9 cellular contexts compared by ENCODE assay signal in the genomic region with DNA sequence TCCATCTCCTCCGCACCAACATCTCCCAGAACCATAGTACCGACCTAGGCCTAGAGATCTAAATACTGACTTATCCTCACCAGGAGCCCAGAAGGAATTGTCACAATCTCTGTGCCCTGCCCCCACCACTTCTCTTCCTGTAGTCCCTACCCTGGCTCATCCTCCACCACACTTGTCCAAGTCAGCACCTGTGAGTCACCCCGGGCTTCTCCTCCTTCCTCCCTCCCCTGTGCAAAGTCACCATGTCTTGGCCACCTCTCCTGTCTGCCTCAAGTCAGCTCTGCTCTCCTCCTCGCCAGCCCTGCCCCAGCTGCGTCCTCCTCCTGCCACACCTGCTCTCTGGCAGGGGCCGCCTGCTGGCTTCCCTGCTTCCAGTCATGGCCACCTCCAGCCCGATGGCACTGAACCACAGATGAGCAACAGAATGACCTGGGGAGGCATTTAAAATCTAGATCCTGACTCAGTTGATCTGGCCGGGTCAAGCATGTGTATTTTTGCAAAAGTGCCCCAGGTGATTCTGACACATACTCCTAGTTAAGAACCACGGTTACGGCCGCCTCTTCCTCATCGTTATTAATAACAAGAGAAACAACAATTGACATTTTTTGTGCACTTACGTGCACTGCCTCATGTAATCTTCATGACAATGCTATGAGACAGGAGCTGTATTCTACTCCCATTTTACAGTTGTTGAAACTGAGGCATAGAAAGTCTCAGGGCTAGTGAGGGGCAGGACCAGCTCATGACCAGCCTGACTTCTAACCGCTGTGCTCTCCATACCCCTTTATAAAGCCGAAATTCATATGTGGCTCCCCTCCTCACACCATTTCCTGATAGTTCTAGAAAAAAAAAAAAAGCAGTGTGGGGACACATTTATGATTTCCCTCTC. TPM values are rescaled to one million over a fixed set of nuclear protein-coding genes. Genes with fewer than 3 reads are reported as not detected.
A peak's percentile ranks its signal among the peaks of the same experiment; 100 is the strongest.
DNase-seq lines count a peak whose midpoint lies in the region; ATAC-seq and TF ChIP-seq lines count a peak whose summit lies in the region.
"Had no signal": no experiment of that assay in that cellular context is flagged by ENCODE, and none has a peak within 500 bp of the region (broad histone marks: within the 10 kb centered on the region; RNA-seq: fewer than 3 reads in every experiment).

No MANE protein-coding gene starts in this region.

- no peak overlapping the region for H4K8ac ChIP-seq in H9 (replicated peaks; ENCODE audit: insufficient read length, low read depth, low read length)

- no peak overlapping the region for H2BK15ac ChIP-seq in H9 (ENCODE audit: low read depth, low read length)

- H3K14ac ChIP-seq in H9 (ENCODE audit: insufficient read depth, low read length), result no peak overlapping the region; the same call in 1 of the 2 replicates

- ATAC-seq in HG02642 (IDR thresholded peaks at IDR 0.05; ENCODE audit: poor library complexity, unreplicated experiment), result no peak
- ATAC-seq in GM19455 (IDR thresholded peaks at IDR 0.05; ENCODE audit: unreplicated experiment), result no peak

- H3K56ac ChIP-seq in H9 (ENCODE audit: insufficient read length, low read depth, low read length), result no peak overlapping the region

- no peak overlapping the region for H4K5ac ChIP-seq in H9 (ENCODE audit: insufficient read length, low read depth, low read length)

- no peaks in the 10 kb centered on the region for H3K23me2 ChIP-seq in H9 (ENCODE audit: insufficient read length, low read depth, low read length, poor library complexity, severe bottlenecking)

- H2BK120ac ChIP-seq in H9 (ENCODE audit: low read depth, low read length, poor library complexity, severe bottlenecking), result no peak overlapping the region

- peak; percentile 53 for DNase-seq in H9
- peak; percentile 30 for DNase-seq in OCI-M1 (lab: John Stamatoyannopoulos, UW)
- peak; percentile 59 to 87 for DNase-seq in erythroblast (lab: John Stamatoyannopoulos, UW)
- peak; percentile 57 for DNase-seq in renal cortical epithelial cell (ENCODE audit: low read depth)
- DNase-seq in NCI-H2081 treated with DMSO at 0.1 percent for 48 hours (lab: John Stamatoyannopoulos, UW), result no peak
- no peak for DNase-seq in epidermal melanocyte (ENCODE audit: insufficient read length, low spot score)

- H3K18ac ChIP-seq in H9 (ENCODE audit: insufficient read length, low read depth, low read length), result peak overlapping the region; percentile 31

- no peak overlapping the region for H3K27ac ChIP-seq in H9 (ENCODE audit: insufficient read length, low read depth, low read length)

- no peak overlapping the region for H3K23ac ChIP-seq in H9 (ENCODE audit: insufficient read length, low read depth, low read length)

- H3K4me1 Mint-ChIP-seq in H9, result peaks cover 31 to 34% of the 10 kb centered on the region in 2 experiments

- H2AK5ac ChIP-seq in H9 (ENCODE audit: insufficient read length, low read length), result no peak overlapping the region

- TF ChIP-seq POLR2A in erythroblast (IDR thresholded peaks at IDR 0.05; ENCODE audit: low read length), result no peak

- peaks cover 1 to 5% (median 4%) of the 10 kb centered on the region in 3 experiments; a peak in 4 of 7 replicates for H3K36me3 Mint-ChIP-seq in H9 (ENCODE audit: insufficient read depth in 1 of 3, low read depth in 3 of 3)

- peaks cover 4% of the 10 kb centered on the region; the same call in 1 of the 2 replicates for H3K4me1 ChIP-seq in H9 (ENCODE audit: insufficient read depth, low read length)

- WGBS in H9 (ENCODE audit: extremely low coverage, insufficient read length, low lambda C conversion rate), result no CpG with 5 or more reads among the region's 15 CpGs

- no peak overlapping the region for H2AFZ ChIP-seq in H9 (ENCODE audit: low read length)

- H3K79me1 ChIP-seq in H9 (ENCODE audit: insufficient read depth, low read depth, low read length, poor library complexity, severe bottlenecking), result no peaks in the 10 kb centered on the region

- H2BK12ac ChIP-seq in H9 (ENCODE audit: insufficient read length, low read depth, low read length), result no peak overlapping the region

- H3K27me3 ChIP-seq in H9 (ENCODE audit: insufficient read depth, low read length), result no peaks in the 10 kb centered on the region

- peak overlapping the region; percentile 5 to 31 (median 20); a peak in 3 of 7 replicates for H3K27ac Mint-ChIP-seq in H9

- no peak overlapping the region; a peak in 1 of 5 replicates for H3K4me3 Mint-ChIP-seq in H9
- H3K4me3 Mint-ChIP-seq: IgD-negative memory B cell had no signal

- H3K4ac ChIP-seq in H9 (ENCODE audit: low read depth, low read length), result no peak overlapping the region

- H3K27me3 Mint-ChIP-seq in H9 (ENCODE audit: low read depth), result no peaks in the 10 kb centered on the region

- no peaks in the 10 kb centered on the region for H4K20me1 ChIP-seq in H9 (ENCODE audit: control insufficient read depth, insufficient read depth, insufficient read length)

- TF ChIP-seq CTCF in H9 (conservative IDR thresholded peaks at IDR 0.05), result no peak

- H3K9me3 Mint-ChIP-seq in H9, result no peaks in the 10 kb centered on the region
- H3K9me3 Mint-ChIP-seq: IgD-negative memory B cell had no signal

- no peak overlapping the region for H3K4me2 ChIP-seq in H9 (ENCODE audit: insufficient read depth, insufficient read length, low read length)

- no peak overlapping the region for H3K9ac ChIP-seq in H9 (ENCODE audit: extremely low read depth, insufficient read length, low read length)

- H2BK5ac ChIP-seq in H9 (ENCODE audit: insufficient read length, low read length), result no peak overlapping the region

- H3K9me3 ChIP-seq in H9 (ENCODE audit: control insufficient read depth, low read depth, low read length), result no peaks in the 10 kb centered on the region

- H3K79me2 ChIP-seq in H9 (ENCODE audit: insufficient read depth, low read length), result no peaks in the 10 kb centered on the region

- H4K91ac ChIP-seq in H9 (ENCODE audit: insufficient read length, low read depth, low read length), result no peak overlapping the region

- H2BK20ac ChIP-seq in H9 (ENCODE audit: low read depth, low read length, poor library complexity, severe bottlenecking), result no peak overlapping the region

- H3T11ph ChIP-seq in H9 (ENCODE audit: low read length), result no peak overlapping the region

RNA-seq across cellular contexts. Expression of gene ASPRV1, which starts 36.1 kb away (rescaled TPM):
- 0.57 and 0.64 TPM in 2 replicates for total RNA-seq in H9 (2021)
- total RNA-seq in renal cortical epithelial cell, result 0.20 TPM in 1 of 2 replicates, not detected in the other

Comparison
In these comparisons a context has a peak if more than half of its experiments do, and no peak if none do; other contexts are left out.
1. DNase-seq: peak in H9 (single experiment), OCI-M1 (single experiment), erythroblast (2 of 2) and renal cortical epithelial cell (single experiment); none in NCI-H2081 treated with DMSO at 0.1 percent for 48 hours (single experiment) and epidermal melanocyte (single experiment).